Comparison of ENCODE assay signal across 17 cellular contexts in genomic region chr3:169161011-169161410, GRCh38.
DNase-seq lines count a peak whose midpoint lies in the region; ATAC-seq, FAIRE-seq and TF ChIP-seq lines count a peak whose summit lies in the region.
"Had no signal": no experiment of that assay in that cellular context is flagged by ENCODE, and none has a peak within 500 bp of the region (broad histone marks: within the 10 kb centered on the region; RNA-seq: fewer than 3 reads in every experiment).

No MANE protein-coding gene starts in this region.

- no peak overlapping the region for H3K4me3 Mint-ChIP-seq in activated CD8-positive, alpha-beta memory T cell treated with anti-CD3 and anti-CD28 coated beads, Interleukin-2, amount 10 ng/mL, durations not matched to agents 7 days and 5 days
- H3K4me3 Mint-ChIP-seq: CD4-positive, CD25-positive, alpha-beta regulatory T cell; CD8-positive, alpha-beta memory T cell had no signal

- peaks cover 2% of the 10 kb centered on the region for H3K27me3 Mint-ChIP-seq in activated CD8-positive, alpha-beta memory T cell treated with anti-CD3 and anti-CD28 coated beads, Interleukin-2, amount 10 ng/mL, durations not matched to agents 7 days and 5 days
- H3K27me3 Mint-ChIP-seq: CD4-positive, CD25-positive, alpha-beta regulatory T cell; CD8-positive, alpha-beta memory T cell had no signal

- FAIRE-seq in H54 (lab: Jason Lieb, UNC): peak; percentile 52
- FAIRE-seq: GM12892, GM18507 had no signal

- DNase-seq in H54 (ENCODE audit: insufficient read length, low spot score) (no peak), RKO (ENCODE audit: low spot score) (peak; percentile 9)
- no peak for DNase-seq in activated CD8-positive, alpha-beta memory T cell treated with anti-CD3 and anti-CD28 coated beads, Interleukin-2, amount 10 ng/mL, durations not matched to agents 7 days and 5 days
- DNase-seq: ACHN; BE2C; C1 segment of cervical spinal cord; CD4-positive, CD25-positive, alpha-beta regulatory T cell; CD8-positive, alpha-beta memory T cell; COR-L47; GDM1; GM23248; HCEC 1CT had no signal

- CTCF ChIA-PET in activated CD8-positive, alpha-beta memory T cell treated with anti-CD3 and anti-CD28 coated beads, Interleukin-2, amount 10 ng/mL, durations not matched to agents 7 days and 5 days (lab: Charles Lee): no interaction called here

- no peaks in the 10 kb centered on the region for H3K9me3 Mint-ChIP-seq in activated CD8-positive, alpha-beta memory T cell treated with anti-CD3 and anti-CD28 coated beads, Interleukin-2, amount 10 ng/mL, durations not matched to agents 7 days and 5 days (ENCODE audit: low read depth)

- ATAC-seq in esophagus mucosa: peak; percentile 92
- ATAC-seq in activated CD8-positive, alpha-beta memory T cell treated with anti-CD3 and anti-CD28 coated beads, Interleukin-2, amount 10 ng/mL, durations not matched to agents 7 days and 5 days: no peak
- no peak for ATAC-seq in GM21360 (IDR thresholded peaks at IDR 0.05; ENCODE audit: unreplicated experiment)
- no peak for ATAC-seq in GM21447 (IDR thresholded peaks at IDR 0.05; ENCODE audit: unreplicated experiment)

- no peak overlapping the region for H3K27ac Mint-ChIP-seq in activated CD8-positive, alpha-beta memory T cell treated with anti-CD3 and anti-CD28 coated beads, Interleukin-2, amount 10 ng/mL, durations not matched to agents 7 days and 5 days
- H3K27ac Mint-ChIP-seq: CD4-positive, CD25-positive, alpha-beta regulatory T cell; CD8-positive, alpha-beta memory T cell had no signal

- no peak for TF ChIP-seq POLR2A in H54 (IDR thresholded peaks at IDR 0.05; ENCODE audit: low read depth, low read length)

- H3K4me1 Mint-ChIP-seq in activated CD8-positive, alpha-beta memory T cell treated with anti-CD3 and anti-CD28 coated beads, Interleukin-2, amount 10 ng/mL, durations not matched to agents 7 days and 5 days: no peaks in the 10 kb centered on the region
- H3K4me1 Mint-ChIP-seq: CD4-positive, CD25-positive, alpha-beta regulatory T cell; CD8-positive, alpha-beta memory T cell had no signal

- H3K36me3 Mint-ChIP-seq in activated CD8-positive, alpha-beta memory T cell treated with anti-CD3 and anti-CD28 coated beads, Interleukin-2, amount 10 ng/mL, durations not matched to agents 7 days and 5 days: no peaks in the 10 kb centered on the region
- H3K36me3 Mint-ChIP-seq: CD4-positive, CD25-positive, alpha-beta regulatory T cell; CD8-positive, alpha-beta memory T cell had no signal
